In the genomic region with DNA sequence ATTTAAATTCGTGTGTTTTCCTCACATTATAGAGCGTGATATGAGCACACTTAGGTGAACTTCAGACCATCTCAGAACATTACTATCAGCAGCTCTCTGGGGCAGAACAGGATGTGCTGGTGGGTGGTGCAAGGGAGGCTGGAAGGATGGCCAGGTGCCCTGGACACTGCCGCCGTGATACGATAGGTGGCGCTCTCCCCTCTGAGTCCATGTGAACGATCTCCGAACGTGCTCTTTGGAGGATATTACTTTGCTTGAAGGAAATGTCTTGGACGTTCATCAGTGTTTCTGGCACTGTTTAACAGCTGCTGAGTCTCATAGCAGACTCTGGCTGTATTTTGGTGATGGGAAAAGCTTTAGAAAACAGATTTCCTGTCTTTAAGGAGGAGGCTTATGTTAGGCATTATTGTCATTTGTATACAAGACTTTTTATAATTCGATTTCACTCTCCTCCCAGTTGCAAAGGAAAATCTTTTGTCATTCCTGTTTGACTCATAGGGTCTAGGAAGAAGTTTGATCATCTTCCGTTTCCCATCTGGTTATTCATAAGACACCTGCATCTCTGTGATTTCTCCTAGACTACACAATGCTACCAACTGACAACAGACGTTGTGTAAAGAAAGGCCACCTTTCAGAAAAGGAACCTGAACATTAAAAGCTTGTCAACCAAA, we compare ENCODE assay signal across 8 cellular contexts.
A peak's percentile ranks its signal among the peaks of the same experiment; 100 is the strongest.
DNase-seq lines count a peak whose midpoint lies in the region; ATAC-seq and TF ChIP-seq lines count a peak whose summit lies in the region.

No MANE protein-coding gene starts in this region.

- no peak overlapping the region for H3K9ac ChIP-seq in liver (ENCODE audit: low read depth in 1 of 2, low read length in 2 of 2)

- H3K4me3 ChIP-seq in NB4 (ENCODE audit: low read depth, low read length) (no peak overlapping the region), choroid plexus epithelial cell (ENCODE audit: low read depth, low read length) (no peak overlapping the region), liver (ENCODE audit: low read depth in 1 of 3, low read length in 3 of 3) (no peak overlapping the region), vagina (no peak overlapping the region)

- H3K4me1 ChIP-seq in liver (ENCODE audit: control insufficient read depth in 4 of 4, insufficient read depth in 4 of 4, low read length in 3 of 4) (no peaks in the 10 kb centered on the region), vagina (peaks cover 4% of the 10 kb centered on the region)

- H3K36me3 ChIP-seq in liver (ENCODE audit: control insufficient read depth in 4 of 4, insufficient read depth in 3 of 4, low read depth in 1 of 4, low read length in 3 of 4) (no peaks in the 10 kb centered on the region), vagina (no peaks in the 10 kb centered on the region)

- TF ChIP-seq POLR2A in NB4 (IDR thresholded peaks at IDR 0.05; ENCODE audit: extremely low read depth, insufficient read length) (no peak), vagina (IDR thresholded peaks at IDR 0.05) (no peak)

- intact Hi-C loops in vagina (cut with DNase I), result no loop called here

- H3K27ac ChIP-seq in liver (ENCODE audit: low read depth in 1 of 2, low read length in 2 of 2) (peak overlapping the region; percentile 9 to 34), vagina (no peak overlapping the region)

- 22% methylated on average over 13 of the region's 13 CpGs for WGBS in liver

- H3K27me3 ChIP-seq in liver (ENCODE audit: control insufficient read depth in 4 of 4, insufficient read depth in 4 of 4, low read length in 3 of 4) (no peaks in the 10 kb centered on the region), vagina (no peaks in the 10 kb centered on the region)

- peak; percentile 7 for DNase-seq in stimulated activated CD4-positive, alpha-beta T cell treated with anti-CD3 and anti-CD28 coated beads, Interleukin-1b, Interleukin-23, amount 100 ng/mL, for 48 hours
- no peak for DNase-seq in stimulated activated CD4-positive, alpha-beta T cell treated with anti-CD3 and anti-CD28 coated beads, Interleukin-4, amount 100 ng/mL, for 24 hours
- DNase-seq in NB4 (ENCODE audit: low read depth), result peak; percentile 37
- DNase-seq in choroid plexus epithelial cell (ENCODE audit: low read depth), result peak; percentile 14
- no peak for DNase-seq in vagina (ENCODE audit: extremely low spot score in 2 of 2)
- DNase-seq in COR-L47 (lab: John Stamatoyannopoulos, UW), result no peak

- H3K9me3 ChIP-seq in liver (ENCODE audit: control insufficient read depth in 4 of 4, low read length in 3 of 4), result no peaks in the 10 kb centered on the region
- no peaks in the 10 kb centered on the region for H3K9me3 ChIP-seq in vagina

- peak; percentile 79 to 86 for TF ChIP-seq RAD21 in liver (IDR thresholded peaks at IDR 0.05)

- peak; percentile 96 for ATAC-seq in HG02571 (IDR thresholded peaks at IDR 0.05; ENCODE audit: unreplicated experiment)

- peak; percentile 77 for TF ChIP-seq CTCF in NB4 (IDR thresholded peaks at IDR 0.05; ENCODE audit: low read depth, low read length)
- TF ChIP-seq CTCF in choroid plexus epithelial cell (conservative IDR thresholded peaks at IDR 0.05; ENCODE audit: low read depth, low read length), result peak; percentile 58
- peak; percentile 62 for TF ChIP-seq CTCF in liver (IDR thresholded peaks at IDR 0.05; ENCODE audit: low read depth, low read length, missing input control)
- peak in 2 of 3 experiments; percentile 64 to 66 for TF ChIP-seq CTCF in vagina (IDR thresholded peaks at IDR 0.05)

TF ChIP-seq in liver, 16 proteins besides CTCF, POLR2A, EP300 and RAD21:
- TF ChIP-seq FOXA1 (IDR thresholded peaks at IDR 0.05), result no peak
- peak; percentile 23 for TF ChIP-seq SP1 (IDR thresholded peaks at IDR 0.05)
- TF ChIP-seq, protein P1, sequence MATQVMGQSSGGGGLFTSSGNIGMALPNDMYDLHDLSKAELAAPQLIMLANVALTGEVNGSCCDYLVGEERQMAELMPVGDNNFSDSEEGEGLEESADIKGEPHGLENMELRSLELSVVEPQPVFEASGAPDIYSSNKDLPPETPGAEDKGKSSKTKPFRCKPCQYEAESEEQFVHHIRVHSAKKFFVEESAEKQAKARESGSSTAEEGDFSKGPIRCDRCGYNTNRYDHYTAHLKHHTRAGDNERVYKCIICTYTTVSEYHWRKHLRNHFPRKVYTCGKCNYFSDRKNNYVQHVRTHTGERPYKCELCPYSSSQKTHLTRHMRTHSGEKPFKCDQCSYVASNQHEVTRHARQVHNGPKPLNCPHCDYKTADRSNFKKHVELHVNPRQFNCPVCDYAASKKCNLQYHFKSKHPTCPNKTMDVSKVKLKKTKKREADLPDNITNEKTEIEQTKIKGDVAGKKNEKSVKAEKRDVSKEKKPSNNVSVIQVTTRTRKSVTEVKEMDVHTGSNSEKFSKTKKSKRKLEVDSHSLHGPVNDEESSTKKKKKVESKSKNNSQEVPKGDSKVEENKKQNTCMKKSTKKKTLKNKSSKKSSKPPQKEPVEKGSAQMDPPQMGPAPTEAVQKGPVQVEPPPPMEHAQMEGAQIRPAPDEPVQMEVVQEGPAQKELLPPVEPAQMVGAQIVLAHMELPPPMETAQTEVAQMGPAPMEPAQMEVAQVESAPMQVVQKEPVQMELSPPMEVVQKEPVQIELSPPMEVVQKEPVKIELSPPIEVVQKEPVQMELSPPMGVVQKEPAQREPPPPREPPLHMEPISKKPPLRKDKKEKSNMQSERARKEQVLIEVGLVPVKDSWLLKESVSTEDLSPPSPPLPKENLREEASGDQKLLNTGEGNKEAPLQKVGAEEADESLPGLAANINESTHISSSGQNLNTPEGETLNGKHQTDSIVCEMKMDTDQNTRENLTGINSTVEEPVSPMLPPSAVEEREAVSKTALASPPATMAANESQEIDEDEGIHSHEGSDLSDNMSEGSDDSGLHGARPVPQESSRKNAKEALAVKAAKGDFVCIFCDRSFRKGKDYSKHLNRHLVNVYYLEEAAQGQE (IDR thresholded peaks at IDR 0.05), result peak; percentile 14
- peak; percentile 17 for TF ChIP-seq NR2F2 (IDR thresholded peaks at IDR 0.05)
- peak in 1 of 2 donors; percentile 43 for TF ChIP-seq RXRA (IDR thresholded peaks at IDR 0.05)
- no peak for TF ChIP-seq FOXA2 (IDR thresholded peaks at IDR 0.05)

Comparison
In these comparisons a context has a peak if more than half of its experiments do, and no peak if none do; other contexts are left out.
1. DNase-seq: peak in stimulated activated CD4-positive, alpha-beta T cell treated with anti-CD3 and anti-CD28 coated beads, Interleukin-1b, Interleukin-23, amount 100 ng/mL, for 48 hours (single experiment), NB4 (single experiment) and choroid plexus epithelial cell (single experiment); none in stimulated activated CD4-positive, alpha-beta T cell treated with anti-CD3 and anti-CD28 coated beads, Interleukin-4, amount 100 ng/mL, for 24 hours (single experiment), vagina (0 of 2) and COR-L47 (single experiment).
2. Peak in every context shown above with its lines, with median percentiles within 50 percentile points of each other: CTCF ChIP-seq.